9 cellular contexts compared by ENCODE assay signal in genomic region chr1:173499729-173500128, GRCh38.
"Had no signal": no experiment of that assay in that cellular context is flagged by ENCODE, and none has a peak within 500 bp of the region (broad histone marks: within the 10 kb centered on the region; RNA-seq: fewer than 3 reads in every experiment).

No MANE protein-coding gene starts in this region.

- DNase-seq: IMR-90, Karpas-422, Kasumi-1, KBM-7, KG1 had no signal

- ATAC-seq: HepG2 had no signal

- H3K9ac ChIP-seq: KMS-11 had no signal

- H3K27ac ChIP-seq: HL-60, KMS-11 had no signal

- FAIRE-seq: HepG2, HTR-8/SVneo had no signal

- H3K4me2 ChIP-seq: KMS-11 had no signal
